ENCODE assay signal across 10 cellular contexts in genomic region chr12:116910280-116910644, GRCh38. TPM values are rescaled to one million over a fixed set of nuclear protein-coding genes. Genes with fewer than 3 reads are reported as not detected.
DNase-seq lines count a peak whose midpoint lies in the region; ATAC-seq, FAIRE-seq and TF ChIP-seq lines count a peak whose summit lies in the region.
"Had no signal": no experiment of that assay in that cellular context is flagged by ENCODE, and none has a peak within 500 bp of the region (broad histone marks: within the 10 kb centered on the region; RNA-seq: fewer than 3 reads in every experiment).

No MANE protein-coding gene starts in this region.

- no peaks in the 10 kb centered on the region for H3K9me3 ChIP-seq in adrenal gland (replicated peaks in 1 of 3)
- no peaks in the 10 kb centered on the region for H3K9me3 ChIP-seq in HepG2 (ENCODE audit: low read length)
- no peaks in the 10 kb centered on the region for H3K9me3 ChIP-seq in tibial nerve

- no peaks in the 10 kb centered on the region for H4K20me1 ChIP-seq in HepG2 (ENCODE audit: insufficient read depth, low read length)

- TF ChIP-seq EP300 in HepG2 (IDR thresholded peaks at IDR 0.05; ENCODE audit: low read depth in 2 of 2, low read length in 2 of 2) (no peak), HepG2 (CRISPR knock-in tag; IDR thresholded peaks at IDR 0.05; ENCODE audit: borderline replicate concordance) (no peak), tibial nerve (IDR thresholded peaks at IDR 0.05) (no peak)

- H3K27ac ChIP-seq in adrenal gland (peak overlapping the region in 1 of 5 donors; percentile 76), HepG2 (ENCODE audit: extremely low read length, insufficient read depth, low read length) (peak overlapping the region; percentile 79), tibial nerve (no peak overlapping the region)

- intact Hi-C loops in adrenal gland (cut with DNase I) (no loop called here), HepG2 (cut with micrococcal nuclease; ENCODE audit: unreplicated experiment) (loop anchor here (10.0 kb wide), 1 partner anchor 175 kb away; the partner anchor contains the start of genes RNFT2 and SPRING1), head of caudate nucleus (cut with DNase I) (no loop called here)

- H3K27me3 Mint-ChIP-seq in activated T-cell treated with anti-CD3 and anti-CD28 coated beads, Interleukin-2, amount 50 U/mL, for 72 hours (ENCODE audit: low read depth) = peaks cover 20% of the 10 kb centered on the region

- no peak for TF ChIP-seq CTCF in adrenal gland (IDR thresholded peaks at IDR 0.05)
- TF ChIP-seq CTCF in HepG2 (CRISPR knock-in tag; IDR thresholded peaks at IDR 0.05) = no peak
- no peak for TF ChIP-seq CTCF in tibial nerve (IDR thresholded peaks at IDR 0.05)

- CTCF ChIA-PET in HepG2 (lab: Yijun Ruan, JAX; ENCODE audit: low intra/inter-chr PET ratio, low total read pairs) = no interaction called here

- in situ Hi-C loops in HepG2 (cut with HindIII; ENCODE audit: extremely low pct_ligation_motif_present, low pct_unique_long_range_greater_than_20kb) = loop anchor here (10.0 kb wide), 1 partner anchor 205 kb away; no protein-coding TSS in a partner anchor

- H3K9ac ChIP-seq in HepG2 (ENCODE audit: insufficient read depth, low read depth, low read length) = peak overlapping the region; percentile 88

- H3K4me3 ChIP-seq in adrenal gland = peak overlapping the region in 3 of 4 donors; percentile 42 to 99 (median 58)
- H3K4me3 ChIP-seq in HepG2 (replicated peaks in 1 of 3; ENCODE audit: insufficient read depth in 1 of 3, low read depth in 2 of 3, low read length in 3 of 3) = peak overlapping the region; percentile 66 to 88 (median 78)
- peak overlapping the region in 3 of 4 donors; percentile 77 to 99 (median 78) for H3K4me3 ChIP-seq in tibial nerve

- TF ChIP-seq POLR2A in adrenal gland (IDR thresholded peaks at IDR 0.05) = no peak
- no peak for TF ChIP-seq POLR2A in HepG2 (IDR thresholded peaks at IDR 0.05; ENCODE audit: insufficient read depth in 1 of 2, low read depth in 2 of 2, low read length in 2 of 2)
- no peak for TF ChIP-seq POLR2A in tibial nerve (IDR thresholded peaks at IDR 0.05)

- peaks cover 2 to 3% of the 10 kb centered on the region in 2 donors for H3K36me3 Mint-ChIP-seq in activated T-cell treated with anti-CD3 and anti-CD28 coated beads, Interleukin-2, amount 50 U/mL, for 72 hours (ENCODE audit: insufficient read depth in 2 of 2)

- peaks cover 28% of the 10 kb centered on the region for H3K4me1 Mint-ChIP-seq in activated T-cell treated with anti-CD3 and anti-CD28 coated beads, Interleukin-2, amount 50 U/mL, for 72 hours (ENCODE audit: low read depth)

- no peaks in the 10 kb centered on the region for H3K27me3 ChIP-seq in adrenal gland
- no peaks in the 10 kb centered on the region for H3K27me3 ChIP-seq in HepG2 (ENCODE audit: control insufficient read depth in 1 of 2, insufficient read depth in 2 of 2, low read length in 2 of 2)
- H3K27me3 ChIP-seq in tibial nerve = peaks cover 0 to 6% of the 10 kb centered on the region in 2 donors

- peaks cover 0 to 7% of the 10 kb centered on the region in 2 donors for H3K4me1 ChIP-seq in adrenal gland (replicated peaks in 1 of 2)
- peaks cover 26% of the 10 kb centered on the region for H3K4me1 ChIP-seq in HepG2 (ENCODE audit: insufficient read depth, low read length)
- H3K4me1 ChIP-seq in tibial nerve = peaks cover 0 to 18% (median 7%) of the 10 kb centered on the region in 4 donors

- H3K36me3 ChIP-seq in adrenal gland (replicated peaks in 1 of 2) (no peaks in the 10 kb centered on the region), HepG2 (replicated peaks in 1 of 2; ENCODE audit: control insufficient read depth in 1 of 2, insufficient read depth in 2 of 2, low read length in 2 of 2) (0 out of 5 replicates have a peak, but pooled peaks cover 0 to 3% of the 10 kb centered on the region in 2 experiments), tibial nerve (peaks cover 0 to 2% (median 0%) of the 10 kb centered on the region in 3 donors)

- H3K4me3 Mint-ChIP-seq in activated T-cell treated with anti-CD3 and anti-CD28 coated beads, Interleukin-2, amount 50 U/mL, for 72 hours = peak overlapping the region; percentile 87 to 97

- H3K79me2 ChIP-seq in HepG2 (ENCODE audit: insufficient read depth, low read length) = peaks cover 8% of the 10 kb centered on the region

- POLR2A ChIA-PET in HepG2 (lab: Yijun Ruan, JAX) = interaction anchor here (1.9 kb wide), 1 partner anchor 174 kb away, joined by 4 read pairs; no protein-coding TSS in a partner anchor

- peak overlapping the region; percentile 51 for H3K27ac Mint-ChIP-seq in activated T-cell treated with anti-CD3 and anti-CD28 coated beads, Interleukin-2, amount 50 U/mL, for 72 hours

- ATAC-seq in activated T-cell treated with anti-CD3 and anti-CD28 coated beads, Interleukin-2, amount 50 U/mL, for 72 hours (replicated peaks in 1 of 2) = no peak
- no peak for ATAC-seq in HepG2
- no peak for ATAC-seq in HG02571 (IDR thresholded peaks at IDR 0.05; ENCODE audit: unreplicated experiment)

- H2AFZ ChIP-seq in HepG2 (ENCODE audit: low read length) = peak overlapping the region; percentile 45

- TF ChIP-seq RAD21 in HepG2 (CRISPR knock-in tag; IDR thresholded peaks at IDR 0.05) = no peak

- WGBS in adrenal gland, 4 donors = 57 to 68% (median 59%) methylated on average over 4 of the region's 4 CpGs
- WGBS in HepG2 (ENCODE audit: low lambda C conversion rate) = 18% methylated on average over 4 of the region's 4 CpGs
- 64 to 66% methylated on average over 4 of the region's 4 CpGs for WGBS in tibial nerve, 2 donors

- no peaks in the 10 kb centered on the region for H3K9me3 Mint-ChIP-seq in activated T-cell treated with anti-CD3 and anti-CD28 coated beads, Interleukin-2, amount 50 U/mL, for 72 hours

- no peak for DNase-seq in activated T-cell treated with anti-CD3 and anti-CD28 coated beads, Interleukin-2, amount 50 U/mL, for 72 hours
- DNase-seq in activated T-cell treated with anti-CD3 and anti-CD28 coated beads for 4 hours (no peak), adrenal gland (no peak), HepG2 (ENCODE audit: low spot score) (no peak), tibial nerve (ENCODE audit: low spot score in 2 of 2) (no peak), cortex of kidney (lab: John Stamatoyannopoulos, UW) (no peak), head of caudate nucleus (no peak)

- BruUV-seq in HepG2 (replicated peaks; lab: Mats Ljungman, UMichigan) = no TSS peak

- no peak for FAIRE-seq in HepG2 (lab: Jason Lieb, UNC)
- FAIRE-seq: TTC549 had no signal

- peak overlapping the region; percentile 92 for H3K4me2 ChIP-seq in HepG2 (ENCODE audit: low read depth, low read length)

RNA-seq across cellular contexts. Expression of gene FBXW8, which starts 0.5 kb away (rescaled TPM):
- 10 to 100 TPM; 10.0 to 10.4 TPM for total RNA-seq in activated T-cell treated with anti-CD3 and anti-CD28 coated beads, Interleukin-2, amount 50 U/mL, for 72 hours
- 10 to 100 TPM; 13.8 to 19.1 (median 16.5) TPM for total RNA-seq in adrenal gland
- 1 to 10 TPM; 2.9 to 9.7 (median 4.2) TPM for polyA plus RNA-seq in adrenal gland
- total RNA-seq in HepG2 (2016; rRNA removed; fragmentation: Illumina TruSeq; extraction: Trizol) = 5.9 and 6.4 TPM in 2 replicates
- total RNA-seq in HepG2 (2016; cell fraction: cytosol; rRNA removed; fragmentation: Illumina TruSeq; extraction: Trizol; ENCODE audit: low read depth) = 3.0 and 3.1 TPM in 2 replicates
- total RNA-seq in HepG2 (2016; cell fraction: insoluble cytoplasmic fraction; rRNA removed; fragmentation: Illumina TruSeq; extraction: Trizol) = 4.9 and 5.1 TPM in 2 replicates
- total RNA-seq in HepG2 (2016; cell fraction: membrane; rRNA removed; fragmentation: Illumina TruSeq; extraction: Trizol) = 1.9 and 2.3 TPM in 2 replicates
- total RNA-seq in HepG2 (2016; cell fraction: nucleus; rRNA removed; fragmentation: Illumina TruSeq; extraction: Trizol) = 5.2 and 5.4 TPM in 2 replicates
- polyA plus RNA-seq in HepG2 (2011; rRNA removed) = 5.1 and 6.2 TPM in 2 replicates
- polyA plus RNA-seq in HepG2 (2011; cell fraction: cytosol; rRNA removed) = 3.5 and 4.2 TPM in 2 replicates
- 9.2 and 11.2 TPM in 2 replicates for polyA plus RNA-seq in HepG2 (2011; cell fraction: nucleus; rRNA removed)
- polyA plus RNA-seq in HepG2 (2012) = 5.5 and 6.7 TPM in 2 replicates
- polyA plus RNA-seq in HepG2 (2016; cell fraction: cytosol; fragmentation: Illumina TruSeq; extraction: Trizol; ENCODE audit: low read depth) = 0.53 and 0.58 TPM in 2 replicates
- 4.8 and 5.4 TPM in 2 replicates for polyA plus RNA-seq in HepG2 (2016; cell fraction: insoluble cytoplasmic fraction; fragmentation: Illumina TruSeq; extraction: Trizol; ENCODE audit: low read depth)
- 0.95 and 0.97 TPM in 2 replicates for polyA plus RNA-seq in HepG2 (2016; cell fraction: membrane; fragmentation: Illumina TruSeq; extraction: Trizol; ENCODE audit: low read depth)
- 5.8 and 6.0 TPM in 2 replicates for polyA plus RNA-seq in HepG2 (2016; cell fraction: nucleus; fragmentation: Illumina TruSeq; extraction: Trizol; ENCODE audit: insufficient read depth, low read depth)
- polyA minus RNA-seq in HepG2 (2011; rRNA and poly(A)+ RNA removed; ENCODE audit: low replicate concordance) = 12.8 and 14.9 TPM in 2 replicates
- 5.1 and 6.1 TPM in 2 replicates for polyA minus RNA-seq in HepG2 (2011; cell fraction: cytosol; rRNA and poly(A)+ RNA removed)
- polyA minus RNA-seq in HepG2 (2011; cell fraction: nucleus; rRNA and poly(A)+ RNA removed) = 13.1 and 22.3 TPM in 2 replicates
- total RNA-seq in tibial nerve = 10 to 100 TPM; 26.7 to 38.4 (median 29.0) TPM

RNA-seq across cellular contexts. Expression of gene HRK, which starts 29.0 kb away (rescaled TPM):
- total RNA-seq in activated T-cell treated with anti-CD3 and anti-CD28 coated beads, Interleukin-2, amount 50 U/mL, for 72 hours = under 1 TPM in 1 of 2 donors, not detected in 1; 0.12 TPM
- 1 to 10 TPM in 1 of 8 donors, under 1 TPM in 4, not detected in 3; 0.14 to 1.1 (median 0.24) TPM for total RNA-seq in adrenal gland
- polyA plus RNA-seq in adrenal gland = under 1 TPM; 0.09 to 0.48 (median 0.20) TPM
- 0.02 TPM in 1 of 2 replicates, not detected in the other for total RNA-seq in HepG2 (2016; rRNA removed; fragmentation: Illumina TruSeq; extraction: Trizol)
- total RNA-seq in HepG2 (2016; cell fraction: cytosol; rRNA removed; fragmentation: Illumina TruSeq; extraction: Trizol; ENCODE audit: low read depth) = not detected in 2 replicates
- 0.02 TPM in 1 of 2 replicates, not detected in the other for total RNA-seq in HepG2 (2016; cell fraction: insoluble cytoplasmic fraction; rRNA removed; fragmentation: Illumina TruSeq; extraction: Trizol)
- not detected in 2 replicates for total RNA-seq in HepG2 (2016; cell fraction: membrane; rRNA removed; fragmentation: Illumina TruSeq; extraction: Trizol)
- not detected in 2 replicates for total RNA-seq in HepG2 (2016; cell fraction: nucleus; rRNA removed; fragmentation: Illumina TruSeq; extraction: Trizol)
- polyA plus RNA-seq in HepG2 (2011; rRNA removed) = 0.03 TPM in 1 of 2 replicates, not detected in the other
- 0.01 TPM in 1 of 2 replicates, not detected in the other for polyA plus RNA-seq in HepG2 (2011; cell fraction: cytosol; rRNA removed)
- polyA plus RNA-seq in HepG2 (2011; cell fraction: nucleus; rRNA removed) = 0.02 TPM in 1 of 2 replicates, not detected in the other
- not detected in 2 replicates for polyA plus RNA-seq in HepG2 (2012)
- not detected in 2 replicates for polyA plus RNA-seq in HepG2 (2016; cell fraction: cytosol; fragmentation: Illumina TruSeq; extraction: Trizol; ENCODE audit: low read depth)
- not detected in 2 replicates for polyA plus RNA-seq in HepG2 (2016; cell fraction: insoluble cytoplasmic fraction; fragmentation: Illumina TruSeq; extraction: Trizol; ENCODE audit: low read depth)
- polyA plus RNA-seq in HepG2 (2016; cell fraction: membrane; fragmentation: Illumina TruSeq; extraction: Trizol; ENCODE audit: low read depth) = 0.07 TPM in 1 of 2 replicates, not detected in the other
- not detected in 2 replicates for polyA plus RNA-seq in HepG2 (2016; cell fraction: nucleus; fragmentation: Illumina TruSeq; extraction: Trizol; ENCODE audit: insufficient read depth, low read depth)
- 1.2 TPM in 1 of 2 replicates, not detected in the other for polyA minus RNA-seq in HepG2 (2011; rRNA and poly(A)+ RNA removed; ENCODE audit: low replicate concordance)
- not detected in 2 replicates for polyA minus RNA-seq in HepG2 (2011; cell fraction: cytosol; rRNA and poly(A)+ RNA removed)
- polyA minus RNA-seq in HepG2 (2011; cell fraction: nucleus; rRNA and poly(A)+ RNA removed) = not detected in 2 replicates
- under 1 TPM in 2 of 4 donors, not detected in 2; under 0.01 to 0.21 TPM for total RNA-seq in tibial nerve
- total RNA-seq: left lobe of liver had no signal
